In the genomic region with DNA sequence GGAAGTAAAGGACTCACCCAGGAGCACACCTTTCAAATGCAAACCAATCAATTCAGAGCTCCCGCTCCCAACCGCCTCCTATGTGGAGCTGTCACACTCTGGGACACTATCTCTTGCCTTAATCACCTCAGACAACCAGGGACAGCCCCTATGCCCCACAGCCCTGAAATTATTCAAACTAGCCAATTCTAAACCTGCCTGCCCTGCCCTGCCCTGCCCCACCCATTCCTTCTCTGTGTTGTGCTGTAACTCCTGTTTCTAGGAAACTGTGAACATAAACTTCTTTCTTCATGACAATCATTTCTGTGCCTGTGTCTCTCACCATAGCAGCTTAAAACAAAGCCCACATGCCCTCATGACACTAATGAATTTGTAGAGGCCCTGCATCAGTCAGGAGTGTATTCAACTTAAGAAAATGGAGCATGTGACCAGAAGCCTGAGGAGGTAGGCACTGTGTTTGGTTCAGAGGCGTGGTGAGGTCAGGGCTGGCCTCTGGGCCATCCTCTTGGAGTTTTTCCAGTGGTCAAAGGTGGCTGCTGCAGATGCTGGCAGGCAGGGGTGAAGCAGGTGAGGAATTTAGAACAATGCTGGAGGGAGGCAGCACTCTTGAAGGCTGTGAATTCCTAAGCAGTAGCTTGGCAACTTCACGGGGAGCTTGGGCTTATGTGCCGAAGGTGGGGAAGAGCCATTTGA, we compare ENCODE assay signal across 14 cellular contexts.
DNase-seq lines count a peak whose midpoint lies in the region; ATAC-seq, FAIRE-seq and TF ChIP-seq lines count a peak whose summit lies in the region.
"Had no signal": no experiment of that assay in that cellular context is flagged by ENCODE, and none has a peak within 500 bp of the region (broad histone marks: within the 10 kb centered on the region; RNA-seq: fewer than 3 reads in every experiment).

No MANE protein-coding gene starts in this region.

- peak overlapping the region; percentile 20 for H3K4me3 Mint-ChIP-seq in T-helper 2 cell treated with Interferon-gamma antibody and Interleukin-4, amounts not matched to agents 5 μg/mL and 100 μg/mL, for 36 hours
- H3K4me3 Mint-ChIP-seq in T-cell: peak overlapping the region in 1 of 3 donors; percentile 47
- H3K4me3 Mint-ChIP-seq in stimulated activated memory B cell treated with anti-CD40 and anti-IgM and Interleukin-4, amounts not matched to agents 10 μg/mL and 1 μg/mL and 100 μg/mL, for 72 hours: no peak overlapping the region

- FAIRE-seq in pancreas (lab: Jason Lieb, UNC): no peak
- FAIRE-seq: GM12892, urothelium cell line had no signal

- H3K4me1 ChIP-seq in esophagus muscularis mucosa: peaks cover 0 to 31% (median 24%) of the 10 kb centered on the region in 4 donors
- no peaks in the 10 kb centered on the region for H3K4me1 ChIP-seq in pancreas
- H3K4me1 ChIP-seq in ovary (ENCODE audit: insufficient read depth): peaks cover 8% of the 10 kb centered on the region

- H3K27me3 ChIP-seq in esophagus muscularis mucosa: no peaks in the 10 kb centered on the region
- no peaks in the 10 kb centered on the region for H3K27me3 ChIP-seq in pancreas
- no peaks in the 10 kb centered on the region for H3K27me3 ChIP-seq in ovary
- H3K27me3 ChIP-seq in dorsolateral prefrontal cortex: no peaks in the 10 kb centered on the region

- intact Hi-C loops in esophagus muscularis mucosa (cut with DNase I) (no loop called here), pancreas (cut with DNase I) (no loop called here), ovary (cut with DNase I) (loop anchor here in 1 of 4 donors (10.0 kb wide), 3 partner anchors 95 to 415 kb away; no protein-coding TSS in a partner anchor), dorsolateral prefrontal cortex (cut with DNase I) (no loop called here)

- peaks cover 5% of the 10 kb centered on the region for H3K9me3 Mint-ChIP-seq in T-helper 2 cell treated with Interferon-gamma antibody and Interleukin-4, amounts not matched to agents 5 μg/mL and 100 μg/mL, for 36 hours
- H3K9me3 Mint-ChIP-seq in T-cell: no peaks in the 10 kb centered on the region
- no peaks in the 10 kb centered on the region for H3K9me3 Mint-ChIP-seq in stimulated activated memory B cell treated with anti-CD40 and anti-IgM and Interleukin-4, amounts not matched to agents 10 μg/mL and 1 μg/mL and 100 μg/mL, for 72 hours

- no peak for TF ChIP-seq CTCF in esophagus muscularis mucosa (IDR thresholded peaks at IDR 0.05)
- no peak for TF ChIP-seq CTCF in pancreas (IDR thresholded peaks at IDR 0.05)
- no peak for TF ChIP-seq CTCF in ovary (IDR thresholded peaks at IDR 0.05)
- TF ChIP-seq CTCF in dorsolateral prefrontal cortex (IDR thresholded peaks at IDR 0.05 in 54 of 56, conservative IDR thresholded peaks at IDR 0.05 in 2 of 56; ENCODE audit: low read depth in 1 of 56, partially characterized antibody in 56 of 56): no peak

- H3K27me3 Mint-ChIP-seq in T-helper 2 cell treated with Interferon-gamma antibody and Interleukin-4, amounts not matched to agents 5 μg/mL and 100 μg/mL, for 36 hours (ENCODE audit: low read depth): peaks cover 10% of the 10 kb centered on the region
- no peaks in the 10 kb centered on the region for H3K27me3 Mint-ChIP-seq in T-cell
- peaks cover 11% of the 10 kb centered on the region for H3K27me3 Mint-ChIP-seq in stimulated activated memory B cell treated with anti-CD40 and anti-IgM and Interleukin-4, amounts not matched to agents 10 μg/mL and 1 μg/mL and 100 μg/mL, for 72 hours

- H3K9me3 ChIP-seq in esophagus muscularis mucosa: no peaks in the 10 kb centered on the region
- no peaks in the 10 kb centered on the region for H3K9me3 ChIP-seq in pancreas
- no peaks in the 10 kb centered on the region for H3K9me3 ChIP-seq in ovary

- H3K36me3 ChIP-seq in esophagus muscularis mucosa (no peaks in the 10 kb centered on the region), pancreas (no peaks in the 10 kb centered on the region), ovary (no peaks in the 10 kb centered on the region)

- H3K27ac ChIP-seq in esophagus muscularis mucosa (replicated peaks in 1 of 4): no peak overlapping the region
- no peak overlapping the region for H3K27ac ChIP-seq in pancreas
- H3K27ac ChIP-seq in ovary: no peak overlapping the region
- peak overlapping the region in 1 of 59 donors; percentile 86 for H3K27ac ChIP-seq in dorsolateral prefrontal cortex

- POLR2A ChIA-PET in T-cell (lab: Charles Lee): no interaction called here

- H3K27ac Mint-ChIP-seq in T-helper 2 cell treated with Interferon-gamma antibody and Interleukin-4, amounts not matched to agents 5 μg/mL and 100 μg/mL, for 36 hours: peak overlapping the region; percentile 78
- peak overlapping the region; percentile 30 to 62 for H3K27ac Mint-ChIP-seq in T-cell
- no peak overlapping the region for H3K27ac Mint-ChIP-seq in stimulated activated memory B cell treated with anti-CD40 and anti-IgM and Interleukin-4, amounts not matched to agents 10 μg/mL and 1 μg/mL and 100 μg/mL, for 72 hours

- TF ChIP-seq POLR2A in esophagus muscularis mucosa (IDR thresholded peaks at IDR 0.05; ENCODE audit: low read depth) (no peak), ovary (IDR thresholded peaks at IDR 0.05) (no peak)

- TF ChIP-seq EP300 in esophagus muscularis mucosa (IDR thresholded peaks at IDR 0.05) (no peak), ovary (IDR thresholded peaks at IDR 0.05) (no peak)

- peaks cover 52% of the 10 kb centered on the region for H3K4me1 Mint-ChIP-seq in T-helper 2 cell treated with Interferon-gamma antibody and Interleukin-4, amounts not matched to agents 5 μg/mL and 100 μg/mL, for 36 hours (ENCODE audit: low read depth)
- H3K4me1 Mint-ChIP-seq in T-cell: peaks cover 40 to 49% (median 47%) of the 10 kb centered on the region in 3 donors
- H3K4me1 Mint-ChIP-seq in stimulated activated memory B cell treated with anti-CD40 and anti-IgM and Interleukin-4, amounts not matched to agents 10 μg/mL and 1 μg/mL and 100 μg/mL, for 72 hours: peaks cover 16% of the 10 kb centered on the region

- peaks cover 2% of the 10 kb centered on the region for H3K36me3 Mint-ChIP-seq in T-helper 2 cell treated with Interferon-gamma antibody and Interleukin-4, amounts not matched to agents 5 μg/mL and 100 μg/mL, for 36 hours (ENCODE audit: low read depth)
- H3K36me3 Mint-ChIP-seq in T-cell: no peaks in the 10 kb centered on the region
- no peaks in the 10 kb centered on the region for H3K36me3 Mint-ChIP-seq in stimulated activated memory B cell treated with anti-CD40 and anti-IgM and Interleukin-4, amounts not matched to agents 10 μg/mL and 1 μg/mL and 100 μg/mL, for 72 hours

- ATAC-seq in T-cell (replicated peaks in 1 of 4) (peak in 1 of 4 experiments; percentile 46), pancreas (peak in 3 of 4 donors; percentile 41 to 53 (median 41))
- ATAC-seq in stimulated activated memory B cell treated with anti-CD40 and anti-IgM and Interleukin-4, amounts not matched to agents 10 μg/mL and 1 μg/mL and 100 μg/mL, for 72 hours: no peak

- DNase-seq in T-helper 2 cell treated with Interferon-gamma antibody and Interleukin-4, amounts not matched to agents 5 μg/mL and 100 μg/mL, for 36 hours (ENCODE audit: low spot score): no peak
- no peak for DNase-seq in T-helper 2 cell
- no peak for DNase-seq in T-cell
- DNase-seq in esophagus muscularis mucosa (ENCODE audit: extremely low spot score): peak; percentile 75
- DNase-seq in pancreas: no peak
- no peak for DNase-seq in ovary
- DNase-seq in dorsolateral prefrontal cortex: no peak
- DNase-seq: 8988T, amygdala, DMS53, NCI-H2081 had no signal

- 93% methylated on average over 5 of the region's 5 CpGs for WGBS in esophagus muscularis mucosa
- WGBS in pancreas, 2 donors: 89 to 91% methylated on average over 5 of the region's 5 CpGs
- 95 to 99% (median 96%) methylated on average over 5 of the region's 5 CpGs for WGBS in ovary, 3 donors

- H3K4me3 ChIP-seq in esophagus muscularis mucosa (no peak overlapping the region), pancreas (no peak overlapping the region), ovary (no peak overlapping the region), dorsolateral prefrontal cortex (no peak overlapping the region)

- CTCF ChIA-PET in T-cell (lab: Charles Lee): no interaction called here
